1 cellular context compared by ENCODE assay signal in genomic region chr9:37503736-37504135, GRCh38.
TF ChIP-seq lines count a peak whose summit lies in the region.

No MANE protein-coding gene starts in this region.

TF ChIP-seq in GM12878, 131 proteins besides CTCF, POLR2A, EP300 and RAD21:
- TF ChIP-seq ZBTB33 (IDR thresholded peaks at IDR 0.05) (no peak), JUND (IDR thresholded peaks at IDR 0.05; ENCODE audit: low read depth, low read length) (no peak), PBX3 (IDR thresholded peaks at IDR 0.05; ENCODE audit: insufficient replicate concordance, low read depth, low read length) (no peak), HDAC6 (IDR thresholded peaks at IDR 0.05; ENCODE audit: unreplicated experiment) (no peak), NFYA (IDR thresholded peaks at IDR 0.05; ENCODE audit: borderline replicate concordance, low read depth, low read length) (no peak), TCF12 (IDR thresholded peaks at IDR 0.05; ENCODE audit: low read depth, low read length) (no peak), HCFC1 (IDR thresholded peaks at IDR 0.05; ENCODE audit: low read length) (no peak), STAT3 (IDR thresholded peaks at IDR 0.05; ENCODE audit: low read depth, low read length) (no peak), POU2F2 (IDR thresholded peaks at IDR 0.05; ENCODE audit: borderline replicate concordance, low read depth, low read length) (no peak), NBN (IDR thresholded peaks at IDR 0.05) (no peak), ZZZ3 (IDR thresholded peaks at IDR 0.05; ENCODE audit: control insufficient read depth, insufficient read length, low read depth) (no peak), SIX5 (IDR thresholded peaks at IDR 0.05; ENCODE audit: low read depth, low read length, severe bottlenecking) (no peak)
- TF ChIP-seq, protein P1, sequence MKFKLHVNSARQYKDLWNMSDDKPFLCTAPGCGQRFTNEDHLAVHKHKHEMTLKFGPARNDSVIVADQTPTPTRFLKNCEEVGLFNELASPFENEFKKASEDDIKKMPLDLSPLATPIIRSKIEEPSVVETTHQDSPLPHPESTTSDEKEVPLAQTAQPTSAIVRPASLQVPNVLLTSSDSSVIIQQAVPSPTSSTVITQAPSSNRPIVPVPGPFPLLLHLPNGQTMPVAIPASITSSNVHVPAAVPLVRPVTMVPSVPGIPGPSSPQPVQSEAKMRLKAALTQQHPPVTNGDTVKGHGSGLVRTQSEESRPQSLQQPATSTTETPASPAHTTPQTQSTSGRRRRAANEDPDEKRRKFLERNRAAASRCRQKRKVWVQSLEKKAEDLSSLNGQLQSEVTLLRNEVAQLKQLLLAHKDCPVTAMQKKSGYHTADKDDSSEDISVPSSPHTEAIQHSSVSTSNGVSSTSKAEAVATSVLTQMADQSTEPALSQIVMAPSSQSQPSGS (IDR thresholded peaks at IDR 0.05; ENCODE audit: low read length) = no peak
